In genomic region chr16:57920215-57920890, GRCh38 we compare ENCODE assay signal across 33 cellular contexts. TPM values are rescaled to one million over a fixed set of nuclear protein-coding genes. Genes with fewer than 3 reads are reported as not detected.
"Had no signal": no experiment of that assay in that cellular context is flagged by ENCODE, and none has a peak within 500 bp of the region (broad histone marks: within the 10 kb centered on the region; RNA-seq: fewer than 3 reads in every experiment).

No MANE protein-coding gene starts in this region.

- H3K4me1 Mint-ChIP-seq: activated CD4-positive, alpha-beta T cell treated with anti-CD3 and anti-CD28 coated beads, Interleukin-2, amount 10 ng/mL, durations not matched to agents 7 days and 5 days; activated naive CD8-positive, alpha-beta T cell treated with anti-CD3 and anti-CD28 coated beads, Interleukin-2, amount 50 U/mL, for 24 hours had no signal

- H3K36me3 Mint-ChIP-seq: activated CD4-positive, alpha-beta memory T cell treated with anti-CD3 and anti-CD28 coated beads for 36 hours; activated naive CD4-positive, alpha-beta T cell treated with anti-CD3 and anti-CD28 coated beads, Interleukin-2, amount 50 U/mL, for 72 hours had no signal

- H3K4me1 ChIP-seq: SJCRH30 had no signal

- H3K27ac Mint-ChIP-seq: activated CD4-positive, alpha-beta memory T cell treated with anti-CD3 and anti-CD28 coated beads for 36 hours; activated CD4-positive, alpha-beta T cell treated with anti-CD3 and anti-CD28 coated beads, Interleukin-2, amount 10 ng/mL, durations not matched to agents 7 days and 5 days; activated naive CD4-positive, alpha-beta T cell treated with anti-CD3 and anti-CD28 coated beads, Interleukin-2, amount 50 U/mL, for 72 hours; activated naive CD8-positive, alpha-beta T cell treated with anti-CD3 and anti-CD28 coated beads, Interleukin-2, amount 50 U/mL, for 24 hours had no signal

- H3K9me3 ChIP-seq: SJCRH30, SK-N-SH had no signal

- H3K27me3 Mint-ChIP-seq: activated CD4-positive, alpha-beta memory T cell treated with anti-CD3 and anti-CD28 coated beads for 36 hours; activated CD4-positive, alpha-beta T cell treated with anti-CD3 and anti-CD28 coated beads, Interleukin-2, amount 10 ng/mL, durations not matched to agents 7 days and 5 days had no signal

- H3K9ac ChIP-seq: SK-N-SH had no signal

- H3K4me3 ChIP-seq: MG63, SJCRH30 had no signal

- H3K4me2 ChIP-seq: SK-N-SH had no signal

- H3K36me3 ChIP-seq: MG63, SJCRH30 had no signal

- H3K27ac ChIP-seq: SJCRH30, VCaP had no signal

- H3K27me3 ChIP-seq: MG63 had no signal

- H3K9me3 Mint-ChIP-seq: activated CD4-positive, alpha-beta T cell treated with anti-CD3 and anti-CD28 coated beads, Interleukin-2, amount 10 ng/mL, durations not matched to agents 7 days and 5 days; activated naive CD4-positive, alpha-beta T cell treated with anti-CD3 and anti-CD28 coated beads, Interleukin-2, amount 50 U/mL, for 72 hours; activated naive CD8-positive, alpha-beta T cell treated with anti-CD3 and anti-CD28 coated beads, Interleukin-2, amount 50 U/mL, for 24 hours; activated T-cell treated with anti-CD3 and anti-CD28 coated beads, Interleukin-2, amount 50 U/mL, for 4 hours had no signal

- H3K4me3 Mint-ChIP-seq: activated CD4-positive, alpha-beta memory T cell treated with anti-CD3 and anti-CD28 coated beads for 36 hours; activated CD4-positive, alpha-beta T cell treated with anti-CD3 and anti-CD28 coated beads, Interleukin-2, amount 10 ng/mL, durations not matched to agents 7 days and 5 days; activated naive CD8-positive, alpha-beta T cell treated with anti-CD3 and anti-CD28 coated beads, Interleukin-2, amount 50 U/mL, for 24 hours; activated T-cell treated with anti-CD3 and anti-CD28 coated beads, Interleukin-2, amount 50 U/mL, for 4 hours had no signal

- ATAC-seq: activated naive CD4-positive, alpha-beta T cell treated with anti-CD3 and anti-CD28 coated beads, Interleukin-2, amount 50 U/mL, for 72 hours; activated naive CD8-positive, alpha-beta T cell treated with anti-CD3 and anti-CD28 coated beads, Interleukin-2, amount 50 U/mL, for 24 hours; activated T-cell treated with anti-CD3 and anti-CD28 coated beads, Interleukin-2, amount 50 U/mL, for 4 hours had no signal

- FAIRE-seq: astrocyte had no signal

- DNase-seq: activated CD4-positive, alpha-beta memory T cell treated with anti-CD3 and anti-CD28 coated beads for 36 hours; activated CD4-positive, alpha-beta T cell treated with anti-CD3 and anti-CD28 coated beads, Interleukin-2, amount 10 ng/mL, durations not matched to agents 7 days and 5 days; activated CD4-positive, CD25-positive, alpha-beta regulatory T cell; activated CD8-positive, alpha-beta memory T cell treated with anti-CD3 and anti-CD28 coated beads for 24 hours; activated effector memory CD4-positive, alpha-beta T cell treated with anti-CD3 and anti-CD28 coated beads, Interleukin-2, amount 50 U/mL, for 16 hours; activated naive CD4-positive, alpha-beta T cell treated with Interleukin-2 at 50 U/mL for 16 hours; activated naive CD8-positive, alpha-beta T cell treated with anti-CD3 and anti-CD28 coated beads, Interleukin-2, amount 50 U/mL, for 24 hours; activated T-cell treated with anti-CD3 and anti-CD28 coated beads, Interleukin-2, amount 50 U/mL, for 4 hours; amniotic stem cell; IMR-90; KG1; MG63; MV-4-11; NCI-H1092 treated with DMSO at 0.1 percent for 48 hours; NCI-H1417 treated with DMSO at 0.1 percent for 48 hours; NCI-H1694; NCI-H2029; NCI-H2107; NCI-H2171 treated with DMSO at 0.1 percent for 48 hours; NCI-H226; NCI-H526; NCI-H82; Right ventricle myocardium superior; SJCRH30; SK-N-SH; T-helper 1 cell had no signal

RNA-seq across cellular contexts. Expression of gene CNGB1, which starts 50.6 kb away (rescaled TPM):
- total RNA-seq: activated CD4-positive, alpha-beta memory T cell treated with anti-CD3 and anti-CD28 coated beads for 36 hours; activated CD4-positive, alpha-beta T cell treated with anti-CD3 and anti-CD28 coated beads, Interleukin-2, amount 10 ng/mL, durations not matched to agents 7 days and 5 days; activated T-cell treated with anti-CD3 and anti-CD28 coated beads, Interleukin-2, amount 50 U/mL, for 4 hours; astrocyte; IMR-90; NCI-H460; OCI-LY7; Right ventricle myocardium superior; RPMI7951; SJCRH30; T-helper 2 cell treated with Interferon-gamma antibody and Interleukin-4, amounts not matched to agents 100 ng/mL and 5 ng/mL, for 36 hours had no signal
- polyA plus RNA-seq: IMR-90 had no signal
